10 cellular contexts compared by ENCODE assay signal in the genomic region with DNA sequence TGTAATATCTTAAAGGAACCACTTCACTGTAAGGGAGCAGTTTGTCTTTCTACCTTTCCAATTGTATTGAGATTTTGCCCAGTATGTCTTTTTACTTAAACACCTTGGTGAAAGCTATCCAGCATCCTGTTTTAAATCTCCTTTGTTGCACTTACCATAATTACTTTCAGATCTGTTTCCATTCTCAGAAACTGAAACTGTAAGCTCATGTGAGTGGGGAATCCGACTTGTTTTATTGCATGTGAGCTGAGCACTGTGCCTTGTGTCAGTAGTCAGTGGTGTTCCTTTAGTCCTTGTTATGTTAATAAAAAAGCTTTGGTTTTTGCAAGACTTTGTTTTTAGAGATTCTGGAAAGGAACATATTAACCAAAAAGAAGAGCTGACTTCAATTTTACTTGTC. TPM values are rescaled to one million over a fixed set of nuclear protein-coding genes. Genes with fewer than 3 reads are reported as not detected.
A peak's percentile ranks its signal among the peaks of the same experiment; 100 is the strongest.
DNase-seq lines count a peak whose midpoint lies in the region; ATAC-seq and TF ChIP-seq lines count a peak whose summit lies in the region.
"Had no signal": no experiment of that assay in that cellular context is flagged by ENCODE, and none has a peak within 500 bp of the region (broad histone marks: within the 10 kb centered on the region; RNA-seq: fewer than 3 reads in every experiment).

No MANE protein-coding gene starts in this region.

- H4K20me1 ChIP-seq in PC-3 (ENCODE audit: low read length) = no peaks in the 10 kb centered on the region

- no peak overlapping the region for H2AFZ ChIP-seq in PC-3 (ENCODE audit: low read length)

- H3K9me3 Mint-ChIP-seq in chondrocyte (ENCODE audit: low read depth) = no peaks in the 10 kb centered on the region
- H3K9me3 Mint-ChIP-seq: CD4-positive, CD25-positive, alpha-beta regulatory T cell had no signal

- H3K79me2 ChIP-seq in PC-3 (ENCODE audit: low read length) = peaks cover 8% of the 10 kb centered on the region; the same call in 1 of the 2 replicates

- H3K9me3 ChIP-seq in aorta (ENCODE audit: control insufficient read depth, low read length) (no peaks in the 10 kb centered on the region), PC-3 (ENCODE audit: low read length) (no peaks in the 10 kb centered on the region)

- peak; percentile 16 for TF ChIP-seq CTCF in chondrocyte (IDR thresholded peaks at IDR 0.05)
- no peak for TF ChIP-seq CTCF in PC-3 (conservative IDR thresholded peaks at IDR 0.05; ENCODE audit: low read depth, low read length)

- no peaks in the 10 kb centered on the region for H3K9me2 ChIP-seq in PC-3 (replicated peaks; ENCODE audit: low read length)

- WGBS in aorta, 2 donors = 0 to 4% methylated on average over 1 of the region's 1 CpG

- H3K36me3 ChIP-seq in aorta (ENCODE audit: control insufficient read depth in 1 of 2, insufficient read depth in 2 of 2, low read length in 1 of 2) = peaks cover 0 to 1% of the 10 kb centered on the region in 2 donors
- no peaks in the 10 kb centered on the region for H3K36me3 ChIP-seq in PC-3 (ENCODE audit: low read depth, low read length)

- H3K27me3 ChIP-seq in aorta (ENCODE audit: control insufficient read depth in 1 of 2, insufficient read depth in 2 of 2, low read length in 1 of 2) (no peaks in the 10 kb centered on the region), PC-3 (ENCODE audit: low read length) (no peaks in the 10 kb centered on the region)

- no peak overlapping the region for H3K9ac ChIP-seq in PC-3 (ENCODE audit: low read length)

- BruUV-seq in PC-3 (replicated peaks; lab: Mats Ljungman, UMichigan) = no TSS peak

- H3K4me1 ChIP-seq in aorta (ENCODE audit: control insufficient read depth in 1 of 2, insufficient read depth in 2 of 2, low read length in 2 of 2) (peaks cover 0 to 9% of the 10 kb centered on the region in 2 donors), PC-3 (ENCODE audit: insufficient read depth, low read length) (peaks cover 9% of the 10 kb centered on the region; the same call in 1 of the 2 replicates)

- H3K36me3 Mint-ChIP-seq in chondrocyte (ENCODE audit: low read depth) = peaks cover 6% of the 10 kb centered on the region

- H3K4me1 Mint-ChIP-seq in chondrocyte (ENCODE audit: low read depth) = peaks cover 66% of the 10 kb centered on the region

- POLR2A ChIA-PET in PC-3 (lab: Charles Lee; ENCODE audit: unreplicated experiment) = interaction anchor here (0.6 kb wide), 1 partner anchor 165 kb away, joined by 7 read pairs; no protein-coding TSS in a partner anchor

- CTCF ChIA-PET in PC-3 (lab: Charles Lee) = interaction anchor here (0.7 kb wide), 1 partner anchor 90 kb away, joined by 3 read pairs; no protein-coding TSS in a partner anchor

- DNase-seq in Right ventricle myocardium superior = no peak
- DNase-seq in Right ventricle myocardium inferior (ENCODE audit: missing footprints) = no peak
- no peak for DNase-seq in chondrocyte (ENCODE audit: low spot score)
- DNase-seq in aorta = no peak
- DNase-seq in PC-3 = no peak
- DNase-seq in HPDE6-E6E7 (ENCODE audit: extremely low spot score) = no peak
- DNase-seq in AG08396 (ENCODE audit: low spot score) = no peak
- DNase-seq: central memory CD4-positive, alpha-beta T cell had no signal

- peak; percentile 25 for ATAC-seq in Right ventricle myocardium superior (ENCODE audit: poor library complexity)
- ATAC-seq in Right ventricle myocardium inferior = no peak
- ATAC-seq in HG03378 (IDR thresholded peaks at IDR 0.05; ENCODE audit: unreplicated experiment) = peak; percentile 79
- ATAC-seq in aorta (ENCODE audit: low FRiP score) = peak; percentile 39
- no peak for ATAC-seq in PC-3

- peak overlapping the region in 1 of 2 donors; percentile 34 for H3K4me3 ChIP-seq in aorta (ENCODE audit: low read length in 2 of 2)
- H3K4me3 ChIP-seq in PC-3 (ENCODE audit: low read length) = no peak overlapping the region

- intact Hi-C loops in Right ventricle myocardium superior (cut with DNase I) = no loop called here
- intact Hi-C loops in Right ventricle myocardium inferior (cut with DNase I) = loop anchor here (5.0 kb wide), 1 partner anchor 41 kb away; a partner anchor contains a TSS
- intact Hi-C loops in aorta (cut with DNase I) = loop anchor here in 1 of 2 donors (5.0 kb wide), 1 partner anchor 36 kb away; no protein-coding TSS in a partner anchor
- intact Hi-C loops in PC-3 (cut with micrococcal nuclease) = no loop called here

- H3F3A ChIP-seq in PC-3 (ENCODE audit: low read length, unreplicated experiment) = no peaks in the 10 kb centered on the region

- H3K27me3 Mint-ChIP-seq in chondrocyte (ENCODE audit: low read depth) = no peaks in the 10 kb centered on the region

- peak overlapping the region; percentile 78 for H3K27ac Mint-ChIP-seq in chondrocyte (ENCODE audit: unreplicated experiment)

- H3K27ac ChIP-seq in aorta (ENCODE audit: low read depth in 1 of 2, low read length in 2 of 2) (no peak overlapping the region), PC-3 (ENCODE audit: low read length) (no peak overlapping the region)

- H3K4me3 Mint-ChIP-seq in chondrocyte (ENCODE audit: unreplicated experiment) = peak overlapping the region; percentile 11
- H3K4me3 Mint-ChIP-seq: CD4-positive, CD25-positive, alpha-beta regulatory T cell had no signal

- H3K4me2 ChIP-seq in PC-3 (ENCODE audit: low read length) = no peak overlapping the region

RNA-seq across cellular contexts. Expression of a gene that starts 42.2 kb away (rescaled TPM):
- total RNA-seq in Right ventricle myocardium superior (50.2 TPM), Right ventricle myocardium inferior (53.2 TPM), chondrocyte (67.2 to 79.7 TPM (median 74.2 TPM) in 3 replicates), aorta (100 to 1,000 TPM; 104 to 120 TPM), PC-3 (2014; rRNA removed) (10.5 and 14.5 TPM in 2 replicates)
- polyA plus RNA-seq in aorta = 10 to 100 TPM; 19.3 to 22.9 TPM

Comparison
In these comparisons a context has a peak if more than half of its experiments do, and no peak if none do; other contexts are left out.
1. ATAC-seq: peak in Right ventricle myocardium superior (single experiment), HG03378 (single experiment) and aorta (single experiment); none in Right ventricle myocardium inferior (single experiment) and PC-3 (single experiment).